ENCODE assay signal across 16 cellular contexts in the genomic region with DNA sequence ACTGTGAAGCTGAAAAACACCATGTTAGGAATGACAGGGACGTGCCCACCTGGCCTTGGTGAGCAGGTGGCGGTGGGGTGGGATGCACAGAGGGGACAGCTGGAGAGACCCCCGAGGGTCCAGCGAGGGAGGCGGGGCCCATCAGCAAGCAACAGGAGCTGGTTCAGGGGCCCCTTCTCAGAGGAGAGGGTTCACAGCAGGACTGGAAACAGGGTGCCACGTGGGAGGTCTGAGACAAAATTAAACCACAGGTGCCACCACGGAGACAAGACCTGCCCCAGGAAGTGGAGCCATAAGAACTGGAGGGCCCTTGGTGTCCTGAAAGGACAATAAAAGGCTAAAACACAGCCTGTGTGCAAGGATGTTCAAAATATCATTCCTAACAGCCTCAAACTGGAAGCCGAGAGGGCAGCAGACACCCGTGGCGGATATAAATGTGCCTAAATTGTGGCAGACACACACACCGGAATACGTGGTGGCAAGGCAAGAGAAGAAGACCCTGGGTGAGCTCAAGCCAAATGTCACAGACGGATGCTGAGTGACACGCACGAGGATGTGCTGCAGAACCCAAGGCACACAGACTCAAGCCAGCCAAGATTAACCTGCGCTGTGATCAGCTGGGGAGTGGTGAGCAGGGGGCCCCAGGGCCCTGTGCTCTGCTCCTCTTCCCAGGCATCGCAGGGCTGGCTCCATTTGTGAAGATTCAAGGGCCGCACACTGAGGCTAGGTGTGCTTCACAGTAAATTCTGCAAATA. TPM values are rescaled to one million over a fixed set of nuclear protein-coding genes. Genes with fewer than 3 reads are reported as not detected.
DNase-seq lines count a peak whose midpoint lies in the region; ATAC-seq and TF ChIP-seq lines count a peak whose summit lies in the region.
"Had no signal": no experiment of that assay in that cellular context is flagged by ENCODE, and none has a peak within 500 bp of the region (broad histone marks: within the 10 kb centered on the region; RNA-seq: fewer than 3 reads in every experiment).

No MANE protein-coding gene starts in this region.

- H3K79me2 ChIP-seq in Loucy (ENCODE audit: insufficient read depth, low read length) = peaks cover 85% of the 10 kb centered on the region

- H2AFZ ChIP-seq in Loucy (ENCODE audit: low read length) = no peak overlapping the region

- peaks cover 3% of the 10 kb centered on the region for H3K9me3 Mint-ChIP-seq in activated T-cell treated with anti-CD3 and anti-CD28 coated beads, Interleukin-2, amount 50 U/mL, for 24 hours

- H3K27ac Mint-ChIP-seq in activated T-cell treated with anti-CD3 and anti-CD28 coated beads, Interleukin-2, amount 50 U/mL, for 24 hours = peak overlapping the region; percentile 95

- peaks cover 87% of the 10 kb centered on the region for H4K20me1 ChIP-seq in Loucy (ENCODE audit: insufficient read depth, low read length, poor library complexity, severe bottlenecking)

- DNase-seq in activated T-cell treated with anti-CD3 and anti-CD28 coated beads, Interleukin-2, amount 50 U/mL, for 24 hours = peak; percentile 65
- DNase-seq in effector memory CD4-positive, alpha-beta T cell = no peak
- DNase-seq in spleen (no peak), BE2C (no peak), NCI-H1930 (lab: John Stamatoyannopoulos, UW) (no peak)
- DNase-seq: aorta, COR-L47, IMR-90, midbrain, NCI-H2081 treated with DMSO at 0.1 percent for 48 hours had no signal

- H3K4me1 Mint-ChIP-seq in activated T-cell treated with anti-CD3 and anti-CD28 coated beads, Interleukin-2, amount 50 U/mL, for 24 hours (ENCODE audit: low read depth) = peaks cover 90% of the 10 kb centered on the region

- H3K4me2 ChIP-seq in Loucy (ENCODE audit: low read depth, low read length, poor library complexity, severe bottlenecking) = peak overlapping the region; percentile 54

- H3K4me3 Mint-ChIP-seq in activated T-cell treated with anti-CD3 and anti-CD28 coated beads, Interleukin-2, amount 50 U/mL, for 24 hours = peak overlapping the region; percentile 86

- ATAC-seq in HG03354 (IDR thresholded peaks at IDR 0.05; ENCODE audit: poor library complexity, severe bottlenecking, unreplicated experiment) (no peak), GM19452 (IDR thresholded peaks at IDR 0.05; ENCODE audit: unreplicated experiment) (no peak)
- ATAC-seq: right cardiac atrium had no signal

- H3K27me3 ChIP-seq in Loucy (ENCODE audit: insufficient read depth, low read length, poor library complexity, severe bottlenecking) (no peaks in the 10 kb centered on the region), spleen (replicated peaks in 1 of 7) (no peaks in the 10 kb centered on the region), BE2C (no peaks in the 10 kb centered on the region)
- H3K27me3 ChIP-seq in effector memory CD4-positive, alpha-beta T cell (replicated peaks; ENCODE audit: control insufficient read depth, insufficient read depth, low read length, poor library complexity, severe bottlenecking) = no peaks in the 10 kb centered on the region

- no peaks in the 10 kb centered on the region for H3K27me3 Mint-ChIP-seq in activated T-cell treated with anti-CD3 and anti-CD28 coated beads, Interleukin-2, amount 50 U/mL, for 24 hours

- H3K9ac ChIP-seq in Loucy (ENCODE audit: low read depth, low read length, poor library complexity, severe bottlenecking) = peak overlapping the region; percentile 8

- H3K9me2 ChIP-seq in Loucy (replicated peaks; ENCODE audit: low read depth, low read length) = no peaks in the 10 kb centered on the region

- 69 to 72% (median 71%) methylated on average over 18 of the region's 18 CpGs for WGBS in spleen, 5 donors

- H3K36me3 Mint-ChIP-seq in activated T-cell treated with anti-CD3 and anti-CD28 coated beads, Interleukin-2, amount 50 U/mL, for 24 hours (ENCODE audit: low read depth) = peaks cover 73% of the 10 kb centered on the region

- peaks cover 84% of the 10 kb centered on the region for H3K4me1 ChIP-seq in Loucy (ENCODE audit: insufficient read depth, low read length, poor library complexity, severe bottlenecking)
- peaks cover 87% of the 10 kb centered on the region for H3K4me1 ChIP-seq in effector memory CD4-positive, alpha-beta T cell (ENCODE audit: control insufficient read depth, insufficient read depth, low read length, poor library complexity, severe bottlenecking)
- H3K4me1 ChIP-seq in spleen = peaks cover 26 to 95% (median 84%) of the 10 kb centered on the region in 6 donors
- no peaks in the 10 kb centered on the region; the same call in 1 of the 2 replicates for H3K4me1 ChIP-seq in BE2C

- peaks cover 24% of the 10 kb centered on the region for H3F3A ChIP-seq in Loucy (ENCODE audit: low read depth)

- H3K27ac ChIP-seq in effector memory CD4-positive, alpha-beta T cell (ENCODE audit: insufficient read depth, low read length, poor library complexity, severe bottlenecking) = peak overlapping the region; percentile 68
- H3K27ac ChIP-seq in spleen = peak overlapping the region in 6 of 8 donors; percentile 15 to 83 (median 48)
- H3K27ac ChIP-seq: SK-N-MC, thoracic aorta had no signal

- H3K4me3 ChIP-seq in Loucy (ENCODE audit: low read length, poor library complexity, severe bottlenecking) = peak overlapping the region; percentile 13
- H3K4me3 ChIP-seq in effector memory CD4-positive, alpha-beta T cell (ENCODE audit: insufficient read depth, low read depth, low read length, poor library complexity, severe bottlenecking) = peak overlapping the region; percentile 20
- peak overlapping the region in 1 of 8 donors; percentile 36 for H3K4me3 ChIP-seq in spleen
- no peak overlapping the region for H3K4me3 ChIP-seq in BE2C (ENCODE audit: low read depth, low read length)
- H3K4me3 ChIP-seq: SK-N-MC, thoracic aorta had no signal

- TF ChIP-seq CTCF in Loucy (conservative IDR thresholded peaks at IDR 0.05; ENCODE audit: low read length) (no peak), spleen (IDR thresholded peaks at IDR 0.05 in 8 of 11, conservative IDR thresholded peaks at IDR 0.05 in 3 of 11) (no peak), BE2C (IDR thresholded peaks at IDR 0.05; ENCODE audit: low read depth, low read length) (no peak)

- TF ChIP-seq POLR2A in spleen (IDR thresholded peaks at IDR 0.05) = no peak

- intact Hi-C loops in spleen (cut with DNase I; ENCODE audit: low total_unique reads) = loop anchor here (10.0 kb wide), 1 partner anchor 63 kb away; no protein-coding TSS in a partner anchor

- peaks cover 40% of the 10 kb centered on the region for H3K36me3 ChIP-seq in Loucy (ENCODE audit: insufficient read depth, low read length)
- H3K36me3 ChIP-seq in effector memory CD4-positive, alpha-beta T cell (ENCODE audit: control insufficient read depth, insufficient read depth, low read length) = peaks cover 8% of the 10 kb centered on the region
- H3K36me3 ChIP-seq in spleen = peaks cover 0 to 50% (median 3%) of the 10 kb centered on the region in 6 donors
- H3K36me3 ChIP-seq in BE2C = no peaks in the 10 kb centered on the region
- H3K36me3 ChIP-seq: thoracic aorta had no signal

- H3K9me3 ChIP-seq in Loucy (ENCODE audit: insufficient read depth, low read depth, low read length) = no peaks in the 10 kb centered on the region
- no peaks in the 10 kb centered on the region for H3K9me3 ChIP-seq in effector memory CD4-positive, alpha-beta T cell (ENCODE audit: control insufficient read depth, low read length)
- peaks cover 0 to 4% (median 1%) of the 10 kb centered on the region in 8 donors for H3K9me3 ChIP-seq in spleen
- H3K9me3 ChIP-seq in BE2C = no peaks in the 10 kb centered on the region
- H3K9me3 ChIP-seq: thoracic aorta had no signal

RNA-seq across cellular contexts. Expression of gene SEMA4D, which starts 16.6 kb away (rescaled TPM):
- 100 to 1,000 TPM in 6 of 7 donors, 10 to 100 TPM in 1; 81.6 to 193 (median 171) TPM for total RNA-seq in spleen
- polyA plus RNA-seq in spleen = 10 to 100 TPM; 23.0 to 32.3 (median 31.5) TPM
- 5.2 TPM for polyA plus RNA-seq in BE2C (2012; ENCODE audit: insufficient read depth, insufficient read length, low read depth)
